ENCODE assay signal across 9 cellular contexts in the genomic region with DNA sequence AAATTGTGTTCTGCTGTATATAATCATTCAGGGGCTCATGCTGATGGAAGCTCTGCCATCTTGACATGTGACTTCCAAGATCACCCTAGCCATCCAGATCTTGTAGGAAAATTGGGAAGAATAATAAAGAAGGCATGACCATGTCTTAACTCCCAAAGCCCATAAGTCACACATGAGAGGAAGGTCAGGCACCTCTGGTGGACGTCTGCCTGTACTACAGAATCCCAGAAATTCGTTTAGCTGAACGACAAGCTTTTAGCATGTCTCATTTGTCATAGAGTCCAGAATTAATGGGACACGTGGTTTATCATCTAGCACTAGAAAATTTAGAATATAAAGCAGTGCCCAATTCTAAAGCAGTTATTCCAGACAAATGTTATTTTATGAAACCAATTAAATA.
DNase-seq lines count a peak whose midpoint lies in the region; ATAC-seq, FAIRE-seq and TF ChIP-seq lines count a peak whose summit lies in the region.
"Had no signal": no experiment of that assay in that cellular context is flagged by ENCODE, and none has a peak within 500 bp of the region (broad histone marks: within the 10 kb centered on the region; RNA-seq: fewer than 3 reads in every experiment).

No MANE protein-coding gene starts in this region.

- H3K4me3 ChIP-seq in OCI-LY3 (ENCODE audit: low read length) (no peak overlapping the region), keratinocyte (ENCODE audit: control insufficient read depth in 2 of 3, extremely low read depth in 1 of 3, insufficient read depth in 2 of 3, low read depth in 1 of 3, low read length in 3 of 3) (no peak overlapping the region)
- H3K4me3 ChIP-seq: thoracic aorta had no signal

- H3K36me3 ChIP-seq in OCI-LY3 (replicated peaks; ENCODE audit: low read depth, low read length) (no peaks in the 10 kb centered on the region), keratinocyte (ENCODE audit: control insufficient read depth in 2 of 2, extremely low read depth in 1 of 2, insufficient read depth in 2 of 2, low read length in 2 of 2) (no peaks in the 10 kb centered on the region)
- H3K36me3 ChIP-seq: thoracic aorta had no signal

- peaks cover under 1% of the 10 kb centered on the region for H3K4me1 Mint-ChIP-seq in activated T-helper 1 cell treated with anti-CD3 and anti-CD28 coated beads, Interleukin-12 subunit alpha, Interleukin-12 subunit beta, Interleukin-2, Interleukin-4 antibody, amounts not matched to agents 30 ng/mL and 10 ng/mL and 1 ng/mL, durations not matched to agents 14 hours and 24 hours and 36 hours (ENCODE audit: low read depth)

- no peak overlapping the region for H3K4me3 Mint-ChIP-seq in activated T-helper 1 cell treated with anti-CD3 and anti-CD28 coated beads, Interleukin-12 subunit alpha, Interleukin-12 subunit beta, Interleukin-2, Interleukin-4 antibody, amounts not matched to agents 30 ng/mL and 10 ng/mL and 1 ng/mL, durations not matched to agents 14 hours and 24 hours and 36 hours

- no peak overlapping the region for H2AFZ ChIP-seq in OCI-LY3 (ENCODE audit: low read depth, low read length)
- no peak overlapping the region for H2AFZ ChIP-seq in keratinocyte (ENCODE audit: control insufficient read depth, low read length)

- ATAC-seq in HG02759 (IDR thresholded peaks at IDR 0.05; ENCODE audit: unreplicated experiment), result peak; percentile 86

- H3K4me2 ChIP-seq in OCI-LY3 (ENCODE audit: low read length) (no peak overlapping the region), keratinocyte (ENCODE audit: control insufficient read depth, extremely low read depth, insufficient read depth, low read depth, low read length) (no peak overlapping the region)

- H3K27ac Mint-ChIP-seq in activated T-helper 1 cell treated with anti-CD3 and anti-CD28 coated beads, Interleukin-12 subunit alpha, Interleukin-12 subunit beta, Interleukin-2, Interleukin-4 antibody, amounts not matched to agents 30 ng/mL and 10 ng/mL and 1 ng/mL, durations not matched to agents 14 hours and 24 hours and 36 hours, result no peak overlapping the region

- FAIRE-seq in keratinocyte (lab: Jason Lieb, UNC), result no peak

- no peak overlapping the region for H3K9ac ChIP-seq in OCI-LY3 (ENCODE audit: low read length)
- H3K9ac ChIP-seq in keratinocyte (ENCODE audit: control insufficient read depth, extremely low read depth, insufficient read depth, low read length), result no peak overlapping the region

- H3K27me3 Mint-ChIP-seq in activated T-helper 1 cell treated with anti-CD3 and anti-CD28 coated beads, Interleukin-12 subunit alpha, Interleukin-12 subunit beta, Interleukin-2, Interleukin-4 antibody, amounts not matched to agents 30 ng/mL and 10 ng/mL and 1 ng/mL, durations not matched to agents 14 hours and 24 hours and 36 hours (ENCODE audit: insufficient read depth), result peaks cover 9% of the 10 kb centered on the region

- no peaks in the 10 kb centered on the region for H3K27me3 ChIP-seq in OCI-LY3 (ENCODE audit: low read depth, low read length)
- no peaks in the 10 kb centered on the region for H3K27me3 ChIP-seq in keratinocyte (ENCODE audit: control insufficient read depth, extremely low read depth, insufficient read depth, low read length)

- H3K4me1 ChIP-seq in OCI-LY3 (ENCODE audit: low read length), result no peaks in the 10 kb centered on the region
- no peaks in the 10 kb centered on the region for H3K4me1 ChIP-seq in keratinocyte (ENCODE audit: control insufficient read depth, extremely low read depth, insufficient read depth, low read length)

- H3K79me2 ChIP-seq in OCI-LY3 (ENCODE audit: low read length) (no peaks in the 10 kb centered on the region), keratinocyte (ENCODE audit: control insufficient read depth, insufficient read depth, low read length) (no peaks in the 10 kb centered on the region)

- H3K27ac ChIP-seq in OCI-LY3 (ENCODE audit: low read length) (no peak overlapping the region), keratinocyte (ENCODE audit: control insufficient read depth, insufficient read depth, low read length) (no peak overlapping the region)
- H3K27ac ChIP-seq: thoracic aorta had no signal

- H3K36me3 Mint-ChIP-seq in activated T-helper 1 cell treated with anti-CD3 and anti-CD28 coated beads, Interleukin-12 subunit alpha, Interleukin-12 subunit beta, Interleukin-2, Interleukin-4 antibody, amounts not matched to agents 30 ng/mL and 10 ng/mL and 1 ng/mL, durations not matched to agents 14 hours and 24 hours and 36 hours (ENCODE audit: low read depth), result no peaks in the 10 kb centered on the region

- intact Hi-C loops in activated T-helper 1 cell treated with anti-CD3 and anti-CD28 coated beads, Interleukin-12 subunit alpha, Interleukin-12 subunit beta, Interleukin-2, Interleukin-4 antibody, amounts not matched to agents 30 ng/mL and 10 ng/mL and 1 ng/mL, durations not matched to agents 14 hours and 24 hours and 36 hours (cut with micrococcal nuclease), result no loop called here

- no peaks in the 10 kb centered on the region for H3K9me1 ChIP-seq in keratinocyte (ENCODE audit: control insufficient read depth, extremely low read depth, insufficient read depth, low read length)

- TF ChIP-seq CTCF in GM12872 (IDR thresholded peaks at IDR 0.05; ENCODE audit: insufficient read depth, low read depth, low read length) (peak; percentile 66; the same call in 2 of the 3 replicates), OCI-LY3 (IDR thresholded peaks at IDR 0.05; ENCODE audit: low read depth, low read length) (peak; percentile 44), keratinocyte (optimal IDR thresholded peaks at IDR 0.05 in 1 of 3, IDR thresholded peaks at IDR 0.05 in 1 of 3, conservative IDR thresholded peaks at IDR 0.05 in 1 of 3; ENCODE audit: extremely low read depth in 1 of 3, insufficient read depth in 2 of 3, low read length in 3 of 3) (peak; percentile 35 to 63 (median 56))

- H4K20me1 ChIP-seq in OCI-LY3 (ENCODE audit: insufficient read depth, low read length) (no peaks in the 10 kb centered on the region), keratinocyte (ENCODE audit: control insufficient read depth, extremely low read depth, insufficient read depth, low read length) (no peaks in the 10 kb centered on the region)

- no peaks in the 10 kb centered on the region for H3K9me3 ChIP-seq in OCI-LY3 (ENCODE audit: insufficient read depth, low read length)
- H3K9me3 ChIP-seq in keratinocyte (ENCODE audit: control insufficient read depth, low read depth, low read length), result no peaks in the 10 kb centered on the region
- H3K9me3 ChIP-seq: thoracic aorta had no signal

- dilution Hi-C loops in keratinocyte (cut with MboI; ENCODE audit: extremely low pct_ligation_motif_present, low sequenced_read_pairs), result no loop called here

- no peaks in the 10 kb centered on the region for H3K9me3 Mint-ChIP-seq in activated T-helper 1 cell treated with anti-CD3 and anti-CD28 coated beads, Interleukin-12 subunit alpha, Interleukin-12 subunit beta, Interleukin-2, Interleukin-4 antibody, amounts not matched to agents 30 ng/mL and 10 ng/mL and 1 ng/mL, durations not matched to agents 14 hours and 24 hours and 36 hours

- DNase-seq in keratinocyte (ENCODE audit: low read depth, low spot score) (no peak), globus pallidus (ENCODE audit: low spot score) (no peak), NCI-H2227 (lab: John Stamatoyannopoulos, UW; ENCODE audit: unreplicated experiment) (no peak)
- no peak for DNase-seq in activated CD8-positive, alpha-beta memory T cell treated with anti-CD3 and anti-CD28 coated beads for 24 hours
- no peak for DNase-seq in activated T-helper 1 cell treated with anti-CD3 and anti-CD28 coated beads, Interleukin-12 subunit alpha, Interleukin-12 subunit beta, Interleukin-2, Interleukin-4 antibody, amounts not matched to agents 30 ng/mL and 10 ng/mL and 1 ng/mL, durations not matched to agents 14 hours and 24 hours and 36 hours (ENCODE audit: low spot score)
